ENCODE assay signal across 16 cellular contexts in the genomic region with DNA sequence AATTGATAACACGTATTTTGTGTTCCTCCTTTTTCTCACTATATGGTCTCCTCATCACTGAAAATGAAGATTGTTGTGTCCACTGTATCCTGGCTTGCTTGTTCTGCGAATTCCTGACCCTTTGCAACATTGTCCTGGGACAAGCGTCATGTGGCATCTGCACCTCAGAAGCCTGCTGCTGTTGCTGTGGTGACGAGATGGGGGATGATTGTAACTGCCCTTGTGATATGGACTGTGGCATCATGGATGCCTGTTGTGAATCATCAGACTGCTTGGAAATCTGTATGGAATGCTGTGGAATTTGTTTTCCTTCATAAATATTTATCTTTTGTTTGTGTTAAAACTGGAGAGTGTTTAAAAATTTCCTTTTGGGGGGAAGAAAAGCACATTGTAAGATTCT.
DNase-seq lines count a peak whose midpoint lies in the region; ATAC-seq, FAIRE-seq and TF ChIP-seq lines count a peak whose summit lies in the region.
"Had no signal": no experiment of that assay in that cellular context is flagged by ENCODE, and none has a peak within 500 bp of the region (broad histone marks: within the 10 kb centered on the region; RNA-seq: fewer than 3 reads in every experiment).

No MANE protein-coding gene starts in this region.

- TF ChIP-seq CTCF in astrocyte (IDR thresholded peaks at IDR 0.05; ENCODE audit: insufficient read depth, low read depth, low read length): no peak

- no peaks in the 10 kb centered on the region for H3K27me3 ChIP-seq in GM23248 (replicated peaks; ENCODE audit: insufficient read depth)
- no peaks in the 10 kb centered on the region for H3K27me3 ChIP-seq in astrocyte (ENCODE audit: insufficient read depth, low read length)

- H3K36me3 Mint-ChIP-seq in astrocyte (ENCODE audit: low read depth, unreplicated experiment): peaks cover 2% of the 10 kb centered on the region
- H3K36me3 Mint-ChIP-seq in activated T-cell treated with anti-CD3 and anti-CD28 coated beads, Interleukin-2, amount 50 U/mL, for 72 hours (ENCODE audit: insufficient read depth in 2 of 2): peaks cover 4 to 16% of the 10 kb centered on the region in 2 donors

- H4K20me1 ChIP-seq in GM23248 (ENCODE audit: insufficient read depth) (no peaks in the 10 kb centered on the region), astrocyte (ENCODE audit: insufficient read depth, low read length) (no peaks in the 10 kb centered on the region)

- peaks cover 8% of the 10 kb centered on the region for H3K4me1 ChIP-seq in GM23248 (ENCODE audit: insufficient read depth)
- peaks cover 4% of the 10 kb centered on the region for H3K4me1 ChIP-seq in astrocyte (ENCODE audit: insufficient read depth, low read length)

- DNase-seq in A172 (ENCODE audit: low spot score) (peak; percentile 70), GM23248 (peak; percentile 46), astrocyte (ENCODE audit: low read depth) (peak; percentile 67), kidney tubule cell (ENCODE audit: low spot score) (peak; percentile 56), activated gamma-delta T cell (lab: John Stamatoyannopoulos, UW) (no peak)
- no peak for DNase-seq in stimulated activated CD8-positive, alpha-beta memory T cell treated with anti-CD3 and anti-CD28 coated beads, Interleukin-4, amount 100 ng/mL, for 48 hours
- DNase-seq in activated T-cell treated with anti-CD3 and anti-CD28 coated beads, Interleukin-2, amount 50 U/mL, for 72 hours: no peak
- DNase-seq: activated gamma-delta T cell treated with Interleukin-2 at 50 U/mL for 16 hours; DMS 273 treated with DMSO at 0.1 percent for 48 hours; hypothalamus; NCI-H1105; NCI-H2227 treated with DMSO at 0.1 percent for 48 hours; stimulated activated naive CD8-positive, alpha-beta T cell treated with anti-CD3 and anti-CD28 coated beads, Interleukin-15, Interleukin-2, amounts not matched to agents 100 U/mL and 50 U/mL, for 24 hours had no signal

- no peaks in the 10 kb centered on the region for H3K27me3 Mint-ChIP-seq in astrocyte (ENCODE audit: low read depth, unreplicated experiment)
- H3K27me3 Mint-ChIP-seq in activated T-cell treated with anti-CD3 and anti-CD28 coated beads, Interleukin-2, amount 50 U/mL, for 72 hours (ENCODE audit: low read depth): no peaks in the 10 kb centered on the region

- H3K79me2 ChIP-seq in GM23248 (ENCODE audit: insufficient read depth) (peaks cover 18% of the 10 kb centered on the region; the same call in 1 of the 2 replicates), astrocyte (ENCODE audit: insufficient read depth, low read length) (no peaks in the 10 kb centered on the region)

- WGBS in GM23248 (ENCODE audit: low coverage in 1 of 2, low lambda C conversion rate in 2 of 2, missing lambda C conversion rate in 2 of 2), 2 experiments: 94 to 99% methylated on average over 4 of the region's 4 CpGs

- no peak overlapping the region for H3K4me3 ChIP-seq in GM23248
- H3K4me3 ChIP-seq in astrocyte (ENCODE audit: insufficient read depth, low read depth, low read length): no peak overlapping the region

- FAIRE-seq in astrocyte (lab: Jason Lieb, UNC): no peak

- H3K27ac ChIP-seq in GM23248 (peak overlapping the region; percentile 12; the same call in 1 of the 2 replicates), astrocyte (ENCODE audit: low read depth, low read length) (peak overlapping the region; percentile 11)

- H3K4me2 ChIP-seq in GM23248 (ENCODE audit: unreplicated experiment) (no peak overlapping the region), astrocyte (ENCODE audit: low read length) (no peak overlapping the region)

- H3K9me3 ChIP-seq in GM23248 (ENCODE audit: low read depth) (no peaks in the 10 kb centered on the region), astrocyte (ENCODE audit: insufficient read depth, low read depth, low read length) (no peaks in the 10 kb centered on the region)

- H3K4me1 Mint-ChIP-seq in astrocyte (ENCODE audit: low read depth, unreplicated experiment): peaks cover 5% of the 10 kb centered on the region
- H3K4me1 Mint-ChIP-seq in activated T-cell treated with anti-CD3 and anti-CD28 coated beads, Interleukin-2, amount 50 U/mL, for 72 hours (ENCODE audit: low read depth): peaks cover 4% of the 10 kb centered on the region

- no peak overlapping the region for H3K4me3 Mint-ChIP-seq in astrocyte (ENCODE audit: unreplicated experiment)
- H3K4me3 Mint-ChIP-seq in activated T-cell treated with anti-CD3 and anti-CD28 coated beads, Interleukin-2, amount 50 U/mL, for 72 hours: no peak overlapping the region
- H3K4me3 Mint-ChIP-seq: neural crest cell had no signal

- H3K9ac ChIP-seq in GM23248 (no peak overlapping the region), astrocyte (ENCODE audit: low read length) (no peak overlapping the region)

- H2AFZ ChIP-seq in GM23248 (no peak overlapping the region), astrocyte (ENCODE audit: low read depth, low read length) (no peak overlapping the region)

- H3K36me3 ChIP-seq in GM23248 (ENCODE audit: low read depth) (no peaks in the 10 kb centered on the region; the same call in 1 of the 2 replicates), astrocyte (ENCODE audit: insufficient read depth, low read length) (peaks cover 3% of the 10 kb centered on the region)

- in situ Hi-C loops in GM23248 (cut with MboI): no loop called here

- no peaks in the 10 kb centered on the region for H3K9me3 Mint-ChIP-seq in astrocyte (ENCODE audit: unreplicated experiment)
- H3K9me3 Mint-ChIP-seq in activated T-cell treated with anti-CD3 and anti-CD28 coated beads, Interleukin-2, amount 50 U/mL, for 72 hours: peaks cover 0 to 2% of the 10 kb centered on the region in 2 donors
- H3K9me3 Mint-ChIP-seq: neural crest cell had no signal

- ATAC-seq in activated T-cell treated with anti-CD3 and anti-CD28 coated beads, Interleukin-2, amount 50 U/mL, for 72 hours (replicated peaks in 1 of 2): no peak
- ATAC-seq in GM18873 (IDR thresholded peaks at IDR 0.05; ENCODE audit: low FRiP score, unreplicated experiment): no peak
- ATAC-seq: sciatic nerve; stimulated activated naive CD8-positive, alpha-beta T cell treated with anti-CD3 and anti-CD28 coated beads, Interleukin-15, Interleukin-2, amounts not matched to agents 100 U/mL and 50 U/mL, for 24 hours had no signal

- no peaks in the 10 kb centered on the region for H3K9me2 ChIP-seq in GM23248 (ENCODE audit: insufficient read depth)

- peak overlapping the region; percentile 30 for H3K27ac Mint-ChIP-seq in astrocyte (ENCODE audit: unreplicated experiment)
- no peak overlapping the region for H3K27ac Mint-ChIP-seq in activated T-cell treated with anti-CD3 and anti-CD28 coated beads, Interleukin-2, amount 50 U/mL, for 72 hours

- H3F3A ChIP-seq in GM23248 (ENCODE audit: insufficient read depth): 0 out of 2 replicates have a peak, but pooled peaks cover under 1% of the 10 kb centered on the region

Comparison
In these comparisons a context has a peak if more than half of its experiments do, and no peak if none do; other contexts are left out.
1. DNase-seq: peak in A172 (single experiment), GM23248 (single experiment), astrocyte (single experiment) and kidney tubule cell (single experiment); none in stimulated activated CD8-positive, alpha-beta memory T cell treated with anti-CD3 and anti-CD28 coated beads, Interleukin-4, amount 100 ng/mL, for 48 hours (single experiment), activated gamma-delta T cell (single experiment) and activated T-cell treated with anti-CD3 and anti-CD28 coated beads, Interleukin-2, amount 50 U/mL, for 72 hours (0 of 2).